ENCODE assay signal across 18 cellular contexts in genomic region chr15:38890194-38890593, GRCh38.
DNase-seq lines count a peak whose midpoint lies in the region; ATAC-seq and TF ChIP-seq lines count a peak whose summit lies in the region.
"Had no signal": no experiment of that assay in that cellular context is flagged by ENCODE, and none has a peak within 500 bp of the region (broad histone marks: within the 10 kb centered on the region; RNA-seq: fewer than 3 reads in every experiment).

No MANE protein-coding gene starts in this region.

- no peaks in the 10 kb centered on the region for H3K27me3 ChIP-seq in mesenchymal stem cell (ENCODE audit: control insufficient read depth in 1 of 2, insufficient read depth in 1 of 2, low read length in 2 of 2)

- H2BK15ac ChIP-seq in mesenchymal stem cell (ENCODE audit: low read depth, poor library complexity, severe bottlenecking), result no peak overlapping the region

- H3K23ac ChIP-seq in mesenchymal stem cell (ENCODE audit: low read length in 2 of 2), result no peak overlapping the region

- no peak for TF ChIP-seq CTCF in C4-2B (conservative IDR thresholded peaks at IDR 0.05)

- H3K27ac ChIP-seq in C4-2B (peak overlapping the region; percentile 28; the same call in 1 of the 2 replicates), mesenchymal stem cell (ENCODE audit: low read length, poor library complexity, severe bottlenecking) (no peak overlapping the region)

- peak overlapping the region; percentile 31 to 80 for H3K18ac ChIP-seq in mesenchymal stem cell (ENCODE audit: low read depth in 1 of 2, low read length in 2 of 2)

- H3K79me1 ChIP-seq in mesenchymal stem cell (replicated peaks; ENCODE audit: low read length, poor library complexity, severe bottlenecking), result no peaks in the 10 kb centered on the region

- no peak overlapping the region for H3K4me2 ChIP-seq in mesenchymal stem cell (ENCODE audit: low read length, poor library complexity, severe bottlenecking)
- H3K4me2 ChIP-seq: GM23338 had no signal

- H3K4ac ChIP-seq in mesenchymal stem cell (ENCODE audit: low read depth in 1 of 2, low read length in 2 of 2), result peak overlapping the region in 1 of 2 experiments; percentile 54

- H3K36me3 ChIP-seq in mesenchymal stem cell (ENCODE audit: control insufficient read depth in 1 of 2, insufficient read depth in 2 of 2, low read depth in 1 of 2, low read length in 2 of 2), result no peaks in the 10 kb centered on the region

- H2AK5ac ChIP-seq in mesenchymal stem cell (ENCODE audit: low read length, severe bottlenecking), result peak overlapping the region; percentile 40

- no peak overlapping the region for H3K9ac ChIP-seq in mesenchymal stem cell (ENCODE audit: low read length)

- H4K8ac ChIP-seq in mesenchymal stem cell (ENCODE audit: low read length), result no peak overlapping the region

- peak overlapping the region; percentile 29 to 70 for H2BK12ac ChIP-seq in mesenchymal stem cell (ENCODE audit: low read length in 2 of 2)

- ATAC-seq in GM21825 (IDR thresholded peaks at IDR 0.05; ENCODE audit: unreplicated experiment), result no peak
- ATAC-seq: CD8-positive, alpha-beta T cell; GM12878; GM23338; HCT116 had no signal

- no peak overlapping the region for H2BK5ac ChIP-seq in mesenchymal stem cell (ENCODE audit: low read depth, low read length, poor library complexity, severe bottlenecking)

- H4K91ac ChIP-seq in mesenchymal stem cell (ENCODE audit: low read length), result peak overlapping the region; percentile 6

- no peak overlapping the region for H3K4me3 ChIP-seq in mesenchymal stem cell (ENCODE audit: insufficient read depth in 1 of 2, low read depth in 1 of 2, low read length in 2 of 2)
- H3K4me3 ChIP-seq: GM12878, GM23338 had no signal

- WGBS in mesenchymal stem cell, result 97% methylated on average over 2 of the region's 3 CpGs

- DNase-seq in dermis microvascular lymphatic vessel endothelial cell (ENCODE audit: low read depth in 2 of 2), result peak; percentile 50 to 60
- no peak for DNase-seq in mesenchymal stem cell
- no peak for DNase-seq in stimulated activated naive CD4-positive, alpha-beta T cell treated with Interleukin-2 at 50 U/mL for 16 hours (lab: John Stamatoyannopoulos, UW)
- no peak for DNase-seq in RPMI8226
- DNase-seq: 8988T; C1 segment of cervical spinal cord; Caco-2; CD4-positive, CD25-positive, alpha-beta regulatory T cell; CD8-positive, alpha-beta T cell; DMS79; EL; GDM1; H9 had no signal

- H3K9me3 ChIP-seq in mesenchymal stem cell (ENCODE audit: control insufficient read depth, low read length), result no peaks in the 10 kb centered on the region

- H2BK120ac ChIP-seq in mesenchymal stem cell (ENCODE audit: low read depth, low read length), result no peak overlapping the region

- H3K4me1 ChIP-seq in mesenchymal stem cell (ENCODE audit: control insufficient read depth, insufficient read depth, low read depth, low read length), result peaks cover 8% of the 10 kb centered on the region

- no peak overlapping the region for H2AFZ ChIP-seq in mesenchymal stem cell (ENCODE audit: low read depth, low read length)
- H2AFZ ChIP-seq: GM23338 had no signal

- no peak overlapping the region for H3K14ac ChIP-seq in mesenchymal stem cell (ENCODE audit: low read length in 2 of 2)

Comparison
In these comparisons a context has a peak if more than half of its experiments do, and no peak if none do; other contexts are left out.
1. DNase-seq: peak in dermis microvascular lymphatic vessel endothelial cell (2 of 2); none in mesenchymal stem cell (single experiment), stimulated activated naive CD4-positive, alpha-beta T cell treated with Interleukin-2 at 50 U/mL for 16 hours (single experiment) and RPMI8226 (single experiment).